Comparison of ENCODE assay signal across 12 cellular contexts in genomic region chr2:10513201-10513600, GRCh38.
A peak's percentile ranks its signal among the peaks of the same experiment; 100 is the strongest.
DNase-seq lines count a peak whose midpoint lies in the region; ATAC-seq and TF ChIP-seq lines count a peak whose summit lies in the region.
"Had no signal": no experiment of that assay in that cellular context is flagged by ENCODE, and none has a peak within 500 bp of the region (broad histone marks: within the 10 kb centered on the region; RNA-seq: fewer than 3 reads in every experiment).

No MANE protein-coding gene starts in this region.

- peaks cover 31% of the 10 kb centered on the region for H3K9me3 Mint-ChIP-seq in endodermal cell
- peaks cover 28% of the 10 kb centered on the region for H3K9me3 Mint-ChIP-seq in activated T-helper 2 cell treated with anti-CD3 and anti-CD28 coated beads, Interferon-gamma antibody, Interleukin-2, Interleukin-4, amounts not matched to agents 10 μg/mL and 5 μg/mL and 100 μg/mL, durations not matched to agents 14 hours and 24 hours and 36 hours

- no peaks in the 10 kb centered on the region for H3K27me3 Mint-ChIP-seq in endodermal cell (ENCODE audit: insufficient read depth)
- H3K27me3 Mint-ChIP-seq in activated T-helper 2 cell treated with anti-CD3 and anti-CD28 coated beads, Interferon-gamma antibody, Interleukin-2, Interleukin-4, amounts not matched to agents 10 μg/mL and 5 μg/mL and 100 μg/mL, durations not matched to agents 14 hours and 24 hours and 36 hours (ENCODE audit: low read depth): peaks cover 21% of the 10 kb centered on the region
- H3K27me3 Mint-ChIP-seq: B cell; CD8-positive, alpha-beta memory T cell had no signal

- H3K4me1 ChIP-seq in endodermal cell (ENCODE audit: control insufficient read depth, insufficient read depth, low read length) (no peaks in the 10 kb centered on the region), prostate gland (replicated peaks) (no peaks in the 10 kb centered on the region)
- H3K4me1 ChIP-seq: BLaER1 treated with 17β-estradiol and CSF1 and Interleukin-3, amounts not matched to agents 10 nM and 100 nM; Caco-2; HAP-1 had no signal

- H3K36me3 ChIP-seq in endodermal cell (ENCODE audit: control insufficient read depth, insufficient read depth, low read length) (no peaks in the 10 kb centered on the region), prostate gland (no peaks in the 10 kb centered on the region)
- H3K36me3 ChIP-seq: HAP-1 had no signal

- H3K36me3 Mint-ChIP-seq in endodermal cell (ENCODE audit: low read depth): peaks cover 1% of the 10 kb centered on the region
- peaks cover 9% of the 10 kb centered on the region for H3K36me3 Mint-ChIP-seq in activated T-helper 2 cell treated with anti-CD3 and anti-CD28 coated beads, Interferon-gamma antibody, Interleukin-2, Interleukin-4, amounts not matched to agents 10 μg/mL and 5 μg/mL and 100 μg/mL, durations not matched to agents 14 hours and 24 hours and 36 hours (ENCODE audit: low read depth)

- no peak for TF ChIP-seq CTCF in endodermal cell (conservative IDR thresholded peaks at IDR 0.05)
- no peak for TF ChIP-seq CTCF in prostate gland (IDR thresholded peaks at IDR 0.05)

- H3K9me3 ChIP-seq in endodermal cell (ENCODE audit: control insufficient read depth, low read length): peaks cover 26% of the 10 kb centered on the region
- no peaks in the 10 kb centered on the region for H3K9me3 ChIP-seq in prostate gland

- 94 to 100% methylated on average over 3 of the region's 3 CpGs for WGBS in endodermal cell (ENCODE audit: insufficient coverage in 1 of 2, insufficient read length in 1 of 2), 2 experiments
- WGBS in prostate gland: 89% methylated on average over 3 of the region's 3 CpGs

- peaks cover 1% of the 10 kb centered on the region for H3K4me1 Mint-ChIP-seq in endodermal cell
- no peaks in the 10 kb centered on the region for H3K4me1 Mint-ChIP-seq in activated T-helper 2 cell treated with anti-CD3 and anti-CD28 coated beads, Interferon-gamma antibody, Interleukin-2, Interleukin-4, amounts not matched to agents 10 μg/mL and 5 μg/mL and 100 μg/mL, durations not matched to agents 14 hours and 24 hours and 36 hours (ENCODE audit: low read depth)
- H3K4me1 Mint-ChIP-seq: B cell had no signal

- H3K9ac ChIP-seq in endodermal cell (ENCODE audit: extremely low read depth, low read length, poor library complexity, severe bottlenecking): no peak overlapping the region
- H3K9ac ChIP-seq: BLaER1 treated with 17β-estradiol and CSF1 and Interleukin-3, amounts not matched to agents 10 nM and 100 nM had no signal

- ATAC-seq in Right ventricle myocardium inferior (no peak), sciatic nerve (no peak)

- no peaks in the 10 kb centered on the region for H3K27me3 ChIP-seq in endodermal cell (ENCODE audit: control insufficient read depth, insufficient read depth, low read length, poor library complexity, severe bottlenecking)
- no peaks in the 10 kb centered on the region for H3K27me3 ChIP-seq in prostate gland (replicated peaks; ENCODE audit: insufficient read depth)
- H3K27me3 ChIP-seq: BLaER1 treated with 17β-estradiol and CSF1 and Interleukin-3, amounts not matched to agents 10 nM and 100 nM had no signal

- H3K4me3 ChIP-seq in endodermal cell (ENCODE audit: low read length) (no peak overlapping the region), prostate gland (no peak overlapping the region)
- H3K4me3 ChIP-seq: BLaER1 treated with 17β-estradiol and CSF1 and Interleukin-3, amounts not matched to agents 10 nM and 100 nM; HAP-1 had no signal

- no peak for TF ChIP-seq POLR2A in prostate gland (IDR thresholded peaks at IDR 0.05)

- intact Hi-C loops in cardiac septum (cut with DNase I) (no loop called here), Right ventricle myocardium inferior (cut with DNase I) (no loop called here), sciatic nerve (cut with DNase I) (no loop called here), prostate gland (cut with DNase I) (no loop called here)
- intact Hi-C loops in activated T-helper 2 cell treated with anti-CD3 and anti-CD28 coated beads, Interferon-gamma antibody, Interleukin-2, Interleukin-4, amounts not matched to agents 10 μg/mL and 5 μg/mL and 100 μg/mL, durations not matched to agents 14 hours and 24 hours and 36 hours (cut with micrococcal nuclease): no loop called here

- peak; percentile 35 for DNase-seq in cardiac septum (ENCODE audit: low spot score)
- DNase-seq in Right ventricle myocardium inferior (ENCODE audit: missing footprints): no peak
- peak; percentile 17 for DNase-seq in endodermal cell
- DNase-seq in sciatic nerve (ENCODE audit: low spot score): peak; percentile 15
- no peak for DNase-seq in prostate gland (ENCODE audit: low spot score)
- no peak for DNase-seq in NCI-H2171 treated with DMSO at 0.1 percent for 48 hours (lab: John Stamatoyannopoulos, UW)
- no peak for DNase-seq in activated T-helper 2 cell treated with anti-CD3 and anti-CD28 coated beads, Interferon-gamma antibody, Interleukin-2, Interleukin-4, amounts not matched to agents 10 μg/mL and 5 μg/mL and 100 μg/mL, durations not matched to agents 14 hours and 24 hours and 36 hours (ENCODE audit: low spot score)
- DNase-seq: Caco-2; CD8-positive, alpha-beta memory T cell had no signal

- no peak overlapping the region for H3K27ac ChIP-seq in endodermal cell (ENCODE audit: low read depth, low read length)
- no peak overlapping the region for H3K27ac ChIP-seq in prostate gland
- H3K27ac ChIP-seq: BLaER1 treated with 17β-estradiol and CSF1 and Interleukin-3, amounts not matched to agents 10 nM and 100 nM had no signal

- H3K4me3 Mint-ChIP-seq in endodermal cell: no peak overlapping the region
- no peak overlapping the region for H3K4me3 Mint-ChIP-seq in activated T-helper 2 cell treated with anti-CD3 and anti-CD28 coated beads, Interferon-gamma antibody, Interleukin-2, Interleukin-4, amounts not matched to agents 10 μg/mL and 5 μg/mL and 100 μg/mL, durations not matched to agents 14 hours and 24 hours and 36 hours (ENCODE audit: low read depth)
- H3K4me3 Mint-ChIP-seq: B cell; CD8-positive, alpha-beta memory T cell had no signal

- H3K27ac Mint-ChIP-seq in endodermal cell: no peak overlapping the region
- H3K27ac Mint-ChIP-seq in activated T-helper 2 cell treated with anti-CD3 and anti-CD28 coated beads, Interferon-gamma antibody, Interleukin-2, Interleukin-4, amounts not matched to agents 10 μg/mL and 5 μg/mL and 100 μg/mL, durations not matched to agents 14 hours and 24 hours and 36 hours: no peak overlapping the region
- H3K27ac Mint-ChIP-seq: B cell; CD8-positive, alpha-beta memory T cell had no signal

Comparison
In these comparisons a context has a peak if more than half of its experiments do, and no peak if none do; other contexts are left out.
1. DNase-seq: peak in cardiac septum (single experiment), endodermal cell (single experiment) and sciatic nerve (single experiment); none in Right ventricle myocardium inferior (single experiment), prostate gland (single experiment), NCI-H2171 treated with DMSO at 0.1 percent for 48 hours (single experiment) and activated T-helper 2 cell treated with anti-CD3 and anti-CD28 coated beads, Interferon-gamma antibody, Interleukin-2, Interleukin-4, amounts not matched to agents 10 μg/mL and 5 μg/mL and 100 μg/mL, durations not matched to agents 14 hours and 24 hours and 36 hours (single experiment).